ENCODE assay signal across 23 cellular contexts in the genomic region with DNA sequence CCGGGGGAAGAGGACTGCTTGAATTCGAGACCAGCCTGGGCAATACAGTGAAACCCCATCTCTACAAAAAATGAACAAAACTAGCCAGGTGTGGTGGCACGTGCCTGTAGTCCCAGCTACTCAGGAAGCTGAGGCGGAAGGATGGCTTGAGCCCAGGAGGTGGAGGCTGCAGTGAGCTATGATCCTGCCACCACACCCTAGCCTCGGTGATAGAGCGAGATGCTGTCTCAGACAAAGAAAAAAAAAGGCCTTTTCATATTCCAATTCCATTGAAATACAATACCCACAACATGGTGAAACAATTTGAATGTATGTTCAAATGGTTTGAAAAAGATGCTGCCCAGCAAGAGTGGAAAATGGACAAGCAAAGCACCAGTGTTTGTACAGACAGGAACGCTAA.
"Had no signal": no experiment of that assay in that cellular context is flagged by ENCODE, and none has a peak within 500 bp of the region (broad histone marks: within the 10 kb centered on the region; RNA-seq: fewer than 3 reads in every experiment).

No MANE protein-coding gene starts in this region.

- H3K9ac ChIP-seq: KMS-11 had no signal

- H3K36me3 Mint-ChIP-seq: activated naive CD4-positive, alpha-beta T cell treated with anti-CD3 and anti-CD28 coated beads, Interleukin-2, amount 50 U/mL, for 24 hours had no signal

- H3K9me3 Mint-ChIP-seq: activated B cell treated with CpG ODN at 0.5 μM for 24 hours; activated CD4-positive, alpha-beta memory T cell treated with anti-CD3 and anti-CD28 coated beads, Interleukin-2, amount 10 ng/mL, durations not matched to agents 7 days and 5 days; activated CD4-positive, alpha-beta T cell treated with anti-CD3 and anti-CD28 coated beads, Interleukin-2, amount 10 ng/mL, durations not matched to agents 7 days and 5 days; activated naive CD4-positive, alpha-beta T cell treated with anti-CD3 and anti-CD28 coated beads, Interleukin-2, amount 50 U/mL, for 24 hours; T-helper 1 cell treated with Interleukin-12 subunit alpha and Interleukin-12 subunit beta and Interleukin-4 antibody, amounts not matched to agents 30 μg/mL and 1 μg/mL, for 36 hours had no signal

- H3K27ac Mint-ChIP-seq: activated B cell treated with CpG ODN at 0.5 μM for 24 hours; activated CD4-positive, alpha-beta memory T cell treated with anti-CD3 and anti-CD28 coated beads, Interleukin-2, amount 10 ng/mL, durations not matched to agents 7 days and 5 days; activated CD4-positive, alpha-beta T cell treated with anti-CD3 and anti-CD28 coated beads, Interleukin-2, amount 10 ng/mL, durations not matched to agents 7 days and 5 days; activated naive CD4-positive, alpha-beta T cell treated with anti-CD3 and anti-CD28 coated beads, Interleukin-2, amount 50 U/mL, for 24 hours; T-helper 1 cell treated with Interleukin-12 subunit alpha and Interleukin-12 subunit beta and Interleukin-4 antibody, amounts not matched to agents 30 μg/mL and 1 μg/mL, for 36 hours had no signal

- ATAC-seq: PC-3 had no signal

- H3K4me3 ChIP-seq: cardiac muscle cell, MG63 had no signal

- H3K27ac ChIP-seq: brain microvascular endothelial cell, cardiac muscle cell, KMS-11 had no signal

- H3K36me3 ChIP-seq: brain microvascular endothelial cell, cardiac muscle cell, MG63 had no signal

- FAIRE-seq: RCC 7860 had no signal

- H3K27me3 ChIP-seq: brain microvascular endothelial cell, cardiac muscle cell, MG63 had no signal

- H3K4me2 ChIP-seq: KMS-11 had no signal

- H3K27me3 Mint-ChIP-seq: activated B cell treated with CpG ODN at 0.5 μM for 24 hours; activated CD4-positive, alpha-beta memory T cell treated with anti-CD3 and anti-CD28 coated beads, Interleukin-2, amount 10 ng/mL, durations not matched to agents 7 days and 5 days; activated naive CD4-positive, alpha-beta T cell treated with anti-CD3 and anti-CD28 coated beads, Interleukin-2, amount 50 U/mL, for 24 hours had no signal

- H3K4me1 Mint-ChIP-seq: activated B cell treated with CpG ODN at 0.5 μM for 24 hours had no signal

- H3K4me3 Mint-ChIP-seq: activated B cell treated with CpG ODN at 0.5 μM for 24 hours; activated CD4-positive, alpha-beta memory T cell treated with anti-CD3 and anti-CD28 coated beads, Interleukin-2, amount 10 ng/mL, durations not matched to agents 7 days and 5 days; activated CD4-positive, alpha-beta T cell treated with anti-CD3 and anti-CD28 coated beads, Interleukin-2, amount 10 ng/mL, durations not matched to agents 7 days and 5 days; activated naive CD4-positive, alpha-beta T cell treated with anti-CD3 and anti-CD28 coated beads, Interleukin-2, amount 50 U/mL, for 24 hours; T-helper 1 cell treated with Interleukin-12 subunit alpha and Interleukin-12 subunit beta and Interleukin-4 antibody, amounts not matched to agents 30 μg/mL and 1 μg/mL, for 36 hours had no signal

- H3K9me3 ChIP-seq: MG63 had no signal

- DNase-seq: activated B cell treated with CpG ODN at 0.5 μM for 24 hours; activated CD4-positive, alpha-beta memory T cell treated with anti-CD3 and anti-CD28 coated beads, Interleukin-2, amount 10 ng/mL, durations not matched to agents 7 days and 5 days; activated CD4-positive, alpha-beta T cell treated with anti-CD3 and anti-CD28 coated beads for 1 hour; activated CD4-positive, alpha-beta T cell treated with anti-CD3 and anti-CD28 coated beads, Interleukin-2, amount 10 ng/mL, durations not matched to agents 7 days and 5 days; amniotic stem cell; brain microvascular endothelial cell; cerebellar nuclear complex; MG63; NCI-H1105; NCI-H1436; NCI-H1694 treated with DMSO at 0.1 percent for 48 hours; NCI-H2029 treated with DMSO at 0.1 percent for 48 hours; NCI-H510A treated with DMSO at 0.1 percent for 48 hours; NCI-H69; NK-92 treated with Interleukin-12 subunit alpha and Interleukin-12 subunit beta, amount 100 ng/mL, for 24 hours; PC-3; SHP77 treated with DMSO at 0.1 percent for 48 hours; T-helper 9 cell had no signal
